ENCODE assay signal across 17 cellular contexts in the genomic region with DNA sequence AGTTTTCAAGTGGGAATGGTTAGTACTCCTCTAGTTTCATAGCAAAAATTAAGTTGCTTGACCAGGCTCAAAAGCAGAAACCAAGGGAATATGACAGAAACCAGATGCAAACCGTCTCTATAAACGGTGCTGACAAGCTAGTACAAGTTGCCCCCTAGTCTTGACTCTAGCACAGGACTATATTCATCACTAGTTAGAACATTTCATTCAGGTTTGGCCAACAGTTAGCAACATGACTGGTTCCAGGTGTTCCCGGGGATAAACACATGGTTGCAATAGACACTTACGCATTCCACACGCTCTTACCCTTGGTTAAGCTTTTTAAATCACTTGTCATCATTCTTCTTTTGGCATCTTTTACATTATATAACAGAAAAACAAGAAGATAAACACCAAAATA.
A peak's percentile ranks its signal among the peaks of the same experiment; 100 is the strongest.
DNase-seq lines count a peak whose midpoint lies in the region; ATAC-seq, FAIRE-seq and TF ChIP-seq lines count a peak whose summit lies in the region.
"Had no signal": no experiment of that assay in that cellular context is flagged by ENCODE, and none has a peak within 500 bp of the region (broad histone marks: within the 10 kb centered on the region; RNA-seq: fewer than 3 reads in every experiment).

No MANE protein-coding gene starts in this region.

- peaks cover 3% of the 10 kb centered on the region for H3K4me1 Mint-ChIP-seq in activated CD4-positive, alpha-beta T cell treated with anti-CD3 and anti-CD28 coated beads, Interleukin-2, amount 10 ng/mL, durations not matched to agents 7 days and 5 days
- peaks cover 2 to 20% of the 10 kb centered on the region in 2 donors for H3K4me1 Mint-ChIP-seq in effector memory CD8-positive, alpha-beta T cell (ENCODE audit: low read depth in 2 of 2)

- POLR2A ChIA-PET in activated CD4-positive, alpha-beta T cell treated with anti-CD3 and anti-CD28 coated beads, Interleukin-2, amount 10 ng/mL, durations not matched to agents 7 days and 5 days (lab: Charles Lee) = no interaction called here

- H3K4me1 ChIP-seq in cardiac muscle cell (ENCODE audit: low read depth) (peaks cover 17% of the 10 kb centered on the region), transverse colon (peaks cover 0 to 8% (median 2%) of the 10 kb centered on the region in 4 donors)

- H3K36me3 ChIP-seq in cardiac muscle cell (no peaks in the 10 kb centered on the region), transverse colon (peaks cover 0 to 30% (median 6%) of the 10 kb centered on the region in 4 donors)

- FAIRE-seq in HTR-8/SVneo (lab: Jason Lieb, UNC) = peak; percentile 73
- FAIRE-seq: G401.6, GM12892 had no signal

- intact Hi-C loops in left cardiac atrium (cut with DNase I) = no loop called here
- intact Hi-C loops in transverse colon (cut with DNase I; ENCODE audit: low total_unique reads) = no loop called here

- H3K4me3 Mint-ChIP-seq in activated CD4-positive, alpha-beta T cell treated with anti-CD3 and anti-CD28 coated beads, Interleukin-2, amount 10 ng/mL, durations not matched to agents 7 days and 5 days = no peak overlapping the region
- no peak overlapping the region for H3K4me3 Mint-ChIP-seq in effector memory CD8-positive, alpha-beta T cell
- H3K4me3 Mint-ChIP-seq: CD4-positive, alpha-beta memory T cell had no signal

- peak; percentile 46 for TF ChIP-seq EP300 in transverse colon (IDR thresholded peaks at IDR 0.05; ENCODE audit: low read depth)

- H3K9me3 Mint-ChIP-seq in activated CD4-positive, alpha-beta T cell treated with anti-CD3 and anti-CD28 coated beads, Interleukin-2, amount 10 ng/mL, durations not matched to agents 7 days and 5 days = peaks cover 11% of the 10 kb centered on the region
- H3K9me3 Mint-ChIP-seq in effector memory CD8-positive, alpha-beta T cell = peaks cover 2 to 7% of the 10 kb centered on the region in 2 donors

- H3K36me3 Mint-ChIP-seq in activated CD4-positive, alpha-beta T cell treated with anti-CD3 and anti-CD28 coated beads, Interleukin-2, amount 10 ng/mL, durations not matched to agents 7 days and 5 days (ENCODE audit: low read depth) = peaks cover 64% of the 10 kb centered on the region
- H3K36me3 Mint-ChIP-seq in effector memory CD8-positive, alpha-beta T cell (ENCODE audit: insufficient read depth) = peaks cover 27% of the 10 kb centered on the region

- H3K9me3 ChIP-seq in cardiac muscle cell (ENCODE audit: low read depth) = no peaks in the 10 kb centered on the region
- H3K9me3 ChIP-seq in transverse colon = no peaks in the 10 kb centered on the region

- CTCF ChIA-PET in activated CD4-positive, alpha-beta T cell treated with anti-CD3 and anti-CD28 coated beads, Interleukin-2, amount 10 ng/mL, durations not matched to agents 7 days and 5 days (lab: Charles Lee) = interaction anchor here (0.6 kb wide), 1 partner anchor 173 kb away, joined by 4 read pairs; no protein-coding TSS in a partner anchor

- no peak for TF ChIP-seq POLR2A in transverse colon (IDR thresholded peaks at IDR 0.05)

- in situ Hi-C loops in transverse colon (cut with MboI; ENCODE audit: low pct_ligation_motif_present in 1 of 4, low pct_unique_long_range_greater_than_20kb in 1 of 4, low sequenced_read_pairs in 3 of 4) = no loop called here

- DNase-seq in cardiac muscle cell (ENCODE audit: low read depth in 1 of 2, low spot score in 1 of 2) (peak in 1 of 2 donors; percentile 8), left cardiac atrium (no peak), HTR-8/SVneo (ENCODE audit: insufficient read length, low spot score) (no peak), fibroblast of pulmonary artery (ENCODE audit: low read depth) (peak; percentile 8), transverse colon (no peak)
- no peak for DNase-seq in activated CD4-positive, alpha-beta T cell treated with anti-CD3 and anti-CD28 coated beads, Interleukin-2, amount 10 ng/mL, durations not matched to agents 7 days and 5 days
- DNase-seq in effector memory CD8-positive, alpha-beta T cell = no peak
- DNase-seq: AML-193; CD4-positive, alpha-beta memory T cell; DMS79; MV-4-11; NCI-H1436; NCI-H2029 treated with DMSO at 0.1 percent for 48 hours; NCI-H510A; NCI-H82 had no signal

- no peak overlapping the region for H3K4me3 ChIP-seq in cardiac muscle cell
- no peak overlapping the region for H3K4me3 ChIP-seq in fibroblast of pulmonary artery (replicated peaks; ENCODE audit: low read depth, low read length)
- H3K4me3 ChIP-seq in transverse colon = no peak overlapping the region

- H3K27me3 ChIP-seq in cardiac muscle cell (no peaks in the 10 kb centered on the region), transverse colon (no peaks in the 10 kb centered on the region)

- no peak overlapping the region for H3K27ac Mint-ChIP-seq in activated CD4-positive, alpha-beta T cell treated with anti-CD3 and anti-CD28 coated beads, Interleukin-2, amount 10 ng/mL, durations not matched to agents 7 days and 5 days
- H3K27ac Mint-ChIP-seq in effector memory CD8-positive, alpha-beta T cell = peak overlapping the region in 1 of 2 donors; percentile 70

- H3K27me3 Mint-ChIP-seq in activated CD4-positive, alpha-beta T cell treated with anti-CD3 and anti-CD28 coated beads, Interleukin-2, amount 10 ng/mL, durations not matched to agents 7 days and 5 days = no peaks in the 10 kb centered on the region
- no peaks in the 10 kb centered on the region for H3K27me3 Mint-ChIP-seq in effector memory CD8-positive, alpha-beta T cell
- H3K27me3 Mint-ChIP-seq: CD4-positive, alpha-beta memory T cell had no signal

- TF ChIP-seq CTCF in cardiac muscle cell (IDR thresholded peaks at IDR 0.05; ENCODE audit: low read depth, low read length) = no peak
- no peak for TF ChIP-seq CTCF in fibroblast of pulmonary artery (IDR thresholded peaks at IDR 0.05; ENCODE audit: low read length, missing control alignments)
- no peak for TF ChIP-seq CTCF in transverse colon (IDR thresholded peaks at IDR 0.05)

- 64 to 82% methylated on average over 4 to 5 of the region's 5 CpGs for WGBS in transverse colon (ENCODE audit: low coverage in 1 of 2), 2 donors

- no peak for ATAC-seq in left cardiac atrium
- ATAC-seq in effector memory CD8-positive, alpha-beta T cell (replicated peaks) = no peak

- H3K27ac ChIP-seq in cardiac muscle cell (peak overlapping the region; percentile 60), transverse colon (peak overlapping the region in 2 of 4 donors; percentile 0 to 12)
